11 cellular contexts compared by ENCODE assay signal in genomic region chr2:152499921-152500320, GRCh38.
DNase-seq lines count a peak whose midpoint lies in the region; ATAC-seq and TF ChIP-seq lines count a peak whose summit lies in the region.
"Had no signal": no experiment of that assay in that cellular context is flagged by ENCODE, and none has a peak within 500 bp of the region (broad histone marks: within the 10 kb centered on the region; RNA-seq: fewer than 3 reads in every experiment).

No MANE protein-coding gene starts in this region.

- H3K9me3 ChIP-seq in esophagus muscularis mucosa (no peaks in the 10 kb centered on the region), muscle layer of duodenum (ENCODE audit: control insufficient read depth in 1 of 2, low read length in 2 of 2) (no peaks in the 10 kb centered on the region)

- peak overlapping the region; percentile 59 to 78 (median 66) for H3K27ac ChIP-seq in esophagus muscularis mucosa (replicated peaks in 1 of 4)
- peak overlapping the region; percentile 41 for H3K27ac ChIP-seq in muscle layer of duodenum (ENCODE audit: low read length)
- H3K27ac ChIP-seq: WERI-Rb-1 had no signal

- no peaks in the 10 kb centered on the region for H3K9me3 Mint-ChIP-seq in endothelial cell (ENCODE audit: unreplicated experiment)

- TF ChIP-seq CTCF in AG10803 (conservative IDR thresholded peaks at IDR 0.05; ENCODE audit: low read length) (no peak), esophagus muscularis mucosa (IDR thresholded peaks at IDR 0.05) (no peak), endothelial cell (IDR thresholded peaks at IDR 0.05; ENCODE audit: unreplicated experiment) (no peak)

- H3K4me1 Mint-ChIP-seq in endothelial cell (ENCODE audit: unreplicated experiment) = peaks cover 30% of the 10 kb centered on the region

- H3K27ac Mint-ChIP-seq in endothelial cell (ENCODE audit: unreplicated experiment) = no peak overlapping the region

- no peak for TF ChIP-seq EP300 in esophagus muscularis mucosa (IDR thresholded peaks at IDR 0.05)

- H3K36me3 ChIP-seq in esophagus muscularis mucosa (no peaks in the 10 kb centered on the region), muscle layer of duodenum (ENCODE audit: control insufficient read depth in 1 of 2, insufficient read depth in 2 of 2, low read length in 2 of 2) (no peaks in the 10 kb centered on the region)
- H3K36me3 ChIP-seq: WERI-Rb-1 had no signal

- no peak overlapping the region for H3K4me3 ChIP-seq in AG10803 (ENCODE audit: low read length)
- H3K4me3 ChIP-seq in esophagus muscularis mucosa = peak overlapping the region in 1 of 4 donors; percentile 21
- peak overlapping the region in 1 of 2 donors; percentile 0 for H3K4me3 ChIP-seq in muscle layer of duodenum (ENCODE audit: low read depth in 1 of 2, low read length in 2 of 2)

- peak; percentile 49 for ATAC-seq in HG02885 (IDR thresholded peaks at IDR 0.05; ENCODE audit: poor library complexity, unreplicated experiment)
- ATAC-seq in HG02763 (IDR thresholded peaks at IDR 0.05; ENCODE audit: unreplicated experiment) = no peak

- WGBS in esophagus muscularis mucosa = 59% methylated on average over 2 of the region's 2 CpGs

- H3K4me3 Mint-ChIP-seq in endothelial cell (ENCODE audit: unreplicated experiment) = no peak overlapping the region

- intact Hi-C loops in esophagus muscularis mucosa (cut with DNase I) = loop anchor here (5.0 kb wide), 1 partner anchor 38 kb away; no protein-coding TSS in a partner anchor

- DNase-seq in AG10803 (ENCODE audit: low read depth) (peak; percentile 45), esophagus muscularis mucosa (ENCODE audit: extremely low spot score) (no peak), endothelial cell (ENCODE audit: low spot score) (no peak)
- DNase-seq in activated CD4-positive, alpha-beta T cell treated with anti-CD3 and anti-CD28 coated beads for 48 hours = no peak
- no peak for DNase-seq in stimulated activated CD4-positive, alpha-beta T cell treated with anti-CD3 and anti-CD28 coated beads, Interleukin-2, amount 100 ng/mL, for 48 hours
- DNase-seq: AML-193, amniotic stem cell, WERI-Rb-1 had no signal

- no peaks in the 10 kb centered on the region for H3K27me3 ChIP-seq in esophagus muscularis mucosa
- no peaks in the 10 kb centered on the region for H3K27me3 ChIP-seq in muscle layer of duodenum (ENCODE audit: low read depth, low read length)

- peaks cover 6% of the 10 kb centered on the region for H3K36me3 Mint-ChIP-seq in endothelial cell (ENCODE audit: low read depth, unreplicated experiment)

- H3K4me1 ChIP-seq in esophagus muscularis mucosa (peaks cover 18 to 31% (median 20%) of the 10 kb centered on the region in 4 donors), muscle layer of duodenum (ENCODE audit: control insufficient read depth in 1 of 2, insufficient read depth in 2 of 2, low read length in 2 of 2) (peaks cover 7 to 14% of the 10 kb centered on the region in 2 donors)

- peaks cover 5% of the 10 kb centered on the region for H3K27me3 Mint-ChIP-seq in endothelial cell (ENCODE audit: unreplicated experiment)

- TF ChIP-seq POLR2A in esophagus muscularis mucosa (IDR thresholded peaks at IDR 0.05; ENCODE audit: low read depth) = no peak
